10 cellular contexts compared by ENCODE assay signal in genomic region chr7:96084880-96085551, GRCh38.
A peak's percentile ranks its signal among the peaks of the same experiment; 100 is the strongest.
DNase-seq lines count a peak whose midpoint lies in the region; ATAC-seq, FAIRE-seq and TF ChIP-seq lines count a peak whose summit lies in the region.
"Had no signal": no experiment of that assay in that cellular context is flagged by ENCODE, and none has a peak within 500 bp of the region (broad histone marks: within the 10 kb centered on the region; RNA-seq: fewer than 3 reads in every experiment).

No MANE protein-coding gene starts in this region.

- no peak overlapping the region for H3K27ac Mint-ChIP-seq in activated naive CD8-positive, alpha-beta T cell treated with anti-CD3 and anti-CD28 coated beads, Interleukin-2, amount 50 U/mL, for 24 hours
- H3K27ac Mint-ChIP-seq: activated naive CD4-positive, alpha-beta T cell treated with anti-CD3 and anti-CD28 coated beads, Interleukin-2, amount 50 U/mL, for 24 hours had no signal

- 0 out of 2 replicates have a peak, but pooled peaks cover 8% of the 10 kb centered on the region for H3F3A ChIP-seq in GM23248 (ENCODE audit: insufficient read depth)

- H3K79me2 ChIP-seq in GM23248 (ENCODE audit: insufficient read depth) = no peaks in the 10 kb centered on the region

- H3K4me1 ChIP-seq in GM23248 (ENCODE audit: insufficient read depth) (peaks cover 9% of the 10 kb centered on the region), pancreas (peaks cover 0 to 9% (median 8%) of the 10 kb centered on the region in 3 donors)
- no peaks in the 10 kb centered on the region for H3K4me1 ChIP-seq in effector memory CD4-positive, alpha-beta T cell (ENCODE audit: control insufficient read depth, insufficient read depth, low read length, poor library complexity, severe bottlenecking)

- peaks cover 14% of the 10 kb centered on the region for H3K27me3 Mint-ChIP-seq in activated naive CD8-positive, alpha-beta T cell treated with anti-CD3 and anti-CD28 coated beads, Interleukin-2, amount 50 U/mL, for 24 hours

- intact Hi-C loops in pancreas (cut with DNase I) = no loop called here

- no peak for FAIRE-seq in pancreas (lab: Jason Lieb, UNC)

- H3K27ac ChIP-seq in GM23248 = no peak overlapping the region
- no peak overlapping the region for H3K27ac ChIP-seq in pancreas
- no peak overlapping the region for H3K27ac ChIP-seq in effector memory CD4-positive, alpha-beta T cell (ENCODE audit: insufficient read depth, low read length, poor library complexity, severe bottlenecking)

- H3K9me2 ChIP-seq in GM23248 (ENCODE audit: insufficient read depth) = no peaks in the 10 kb centered on the region

- no peak overlapping the region for H3K9ac ChIP-seq in GM23248

- H3K27me3 ChIP-seq in GM23248 (replicated peaks; ENCODE audit: insufficient read depth) (no peaks in the 10 kb centered on the region), pancreas (peaks cover 0 to 3% (median 0%) of the 10 kb centered on the region in 4 donors)
- H3K27me3 ChIP-seq in effector memory CD4-positive, alpha-beta T cell (replicated peaks; ENCODE audit: control insufficient read depth, insufficient read depth, low read length, poor library complexity, severe bottlenecking) = no peaks in the 10 kb centered on the region

- H3K9me3 ChIP-seq in GM23248 (ENCODE audit: low read depth) (no peaks in the 10 kb centered on the region), pancreas (no peaks in the 10 kb centered on the region)
- H3K9me3 ChIP-seq in effector memory CD4-positive, alpha-beta T cell (ENCODE audit: control insufficient read depth, low read length) = no peaks in the 10 kb centered on the region

- H3K4me2 ChIP-seq in GM23248 (ENCODE audit: unreplicated experiment) = no peak overlapping the region

- TF ChIP-seq CTCF in pancreas (IDR thresholded peaks at IDR 0.05) = no peak

- no peaks in the 10 kb centered on the region for H4K20me1 ChIP-seq in GM23248 (ENCODE audit: insufficient read depth)

- H3K36me3 Mint-ChIP-seq in activated naive CD8-positive, alpha-beta T cell treated with anti-CD3 and anti-CD28 coated beads, Interleukin-2, amount 50 U/mL, for 24 hours (ENCODE audit: low read depth) = no peaks in the 10 kb centered on the region
- H3K36me3 Mint-ChIP-seq: activated naive CD4-positive, alpha-beta T cell treated with anti-CD3 and anti-CD28 coated beads, Interleukin-2, amount 50 U/mL, for 24 hours had no signal

- DNase-seq in GM23248 (peak; percentile 68), NCI-H146 treated with DMSO at 0.1 percent for 48 hours (lab: John Stamatoyannopoulos, UW; ENCODE audit: unreplicated experiment) (peak; percentile 97), astrocyte of the hippocampus (ENCODE audit: low read depth, low spot score) (peak; percentile 49), pancreas (no peak), globus pallidus (ENCODE audit: low spot score) (no peak)
- no peak for DNase-seq in effector memory CD4-positive, alpha-beta T cell
- DNase-seq in activated naive CD8-positive, alpha-beta T cell treated with anti-CD3 and anti-CD28 coated beads, Interleukin-2, amount 50 U/mL, for 24 hours = no peak
- DNase-seq: erythroblast, GDM1 had no signal

- WGBS in GM23248 (ENCODE audit: low coverage in 1 of 2, low lambda C conversion rate in 2 of 2, missing lambda C conversion rate in 2 of 2), 2 experiments = 96 to 100% methylated on average over 1 of the region's 1 CpG
- WGBS in pancreas, 2 donors = 92 to 98% methylated on average over 1 of the region's 1 CpG

- H3K36me3 ChIP-seq in GM23248 (ENCODE audit: low read depth) (no peaks in the 10 kb centered on the region), pancreas (peaks cover 0 to 3% (median 0%) of the 10 kb centered on the region in 3 donors)
- no peaks in the 10 kb centered on the region for H3K36me3 ChIP-seq in effector memory CD4-positive, alpha-beta T cell (ENCODE audit: control insufficient read depth, insufficient read depth, low read length)

- H3K4me3 ChIP-seq in GM23248 (no peak overlapping the region), pancreas (no peak overlapping the region)
- no peak overlapping the region for H3K4me3 ChIP-seq in effector memory CD4-positive, alpha-beta T cell (ENCODE audit: insufficient read depth, low read depth, low read length, poor library complexity, severe bottlenecking)

- no peaks in the 10 kb centered on the region for H3K4me1 Mint-ChIP-seq in activated naive CD8-positive, alpha-beta T cell treated with anti-CD3 and anti-CD28 coated beads, Interleukin-2, amount 50 U/mL, for 24 hours
- H3K4me1 Mint-ChIP-seq: activated naive CD4-positive, alpha-beta T cell treated with anti-CD3 and anti-CD28 coated beads, Interleukin-2, amount 50 U/mL, for 24 hours had no signal

- peak; percentile 65 to 72 (median 68) for ATAC-seq in pancreas
- ATAC-seq in activated naive CD8-positive, alpha-beta T cell treated with anti-CD3 and anti-CD28 coated beads, Interleukin-2, amount 50 U/mL, for 24 hours = no peak

- H3K9me3 Mint-ChIP-seq in activated naive CD8-positive, alpha-beta T cell treated with anti-CD3 and anti-CD28 coated beads, Interleukin-2, amount 50 U/mL, for 24 hours = no peaks in the 10 kb centered on the region
- H3K9me3 Mint-ChIP-seq: activated naive CD4-positive, alpha-beta T cell treated with anti-CD3 and anti-CD28 coated beads, Interleukin-2, amount 50 U/mL, for 24 hours had no signal

- in situ Hi-C loops in GM23248 (cut with MboI) = no loop called here

- H2AFZ ChIP-seq in GM23248 = no peak overlapping the region

- H3K4me3 Mint-ChIP-seq in activated naive CD8-positive, alpha-beta T cell treated with anti-CD3 and anti-CD28 coated beads, Interleukin-2, amount 50 U/mL, for 24 hours = no peak overlapping the region
- H3K4me3 Mint-ChIP-seq: activated naive CD4-positive, alpha-beta T cell treated with anti-CD3 and anti-CD28 coated beads, Interleukin-2, amount 50 U/mL, for 24 hours had no signal

Comparison
In these comparisons a context has a peak if more than half of its experiments do, and no peak if none do; other contexts are left out.
1. DNase-seq: peak in GM23248 (single experiment), NCI-H146 treated with DMSO at 0.1 percent for 48 hours (single experiment) and astrocyte of the hippocampus (single experiment); none in pancreas (0 of 6), effector memory CD4-positive, alpha-beta T cell (0 of 3), globus pallidus (single experiment) and activated naive CD8-positive, alpha-beta T cell treated with anti-CD3 and anti-CD28 coated beads, Interleukin-2, amount 50 U/mL, for 24 hours (single experiment).